In genomic region chr17:38676706-38677504, GRCh38 we compare ENCODE assay signal across 8 cellular contexts. TPM values are rescaled to one million over a fixed set of nuclear protein-coding genes. Genes with fewer than 3 reads are reported as not detected.
DNase-seq lines count a peak whose midpoint lies in the region; ATAC-seq and TF ChIP-seq lines count a peak whose summit lies in the region.

No MANE protein-coding gene starts in this region.

- peak in 1 of 2 donors; percentile 49 for TF ChIP-seq EP300 in tibial nerve (IDR thresholded peaks at IDR 0.05)

- peak; percentile 76 for DNase-seq in activated gamma-delta T cell treated with Interleukin-2 at 50 U/mL for 16 hours
- DNase-seq in activated gamma-delta T cell (lab: John Stamatoyannopoulos, UW), result no peak
- peak; percentile 60 for DNase-seq in NCI-H1105 treated with DMSO at 0.1 percent for 48 hours (lab: John Stamatoyannopoulos, UW)
- DNase-seq in activated naive CD4-positive, alpha-beta T cell treated with anti-CD3 and anti-CD28 coated beads, Interleukin-2, amount 50 U/mL, for 72 hours (ENCODE audit: low spot score in 2 of 2), result peak; percentile 87
- DNase-seq in glutamatergic neuron, result peak; percentile 86
- DNase-seq in pons (ENCODE audit: low spot score), result peak; percentile 86
- DNase-seq in tibial nerve (ENCODE audit: low spot score in 2 of 2), result peak; percentile 83 to 94

- TF ChIP-seq CTCF in glutamatergic neuron (IDR thresholded peaks at IDR 0.05; ENCODE audit: partially characterized antibody, unreplicated experiment) (peak; percentile 87), tibial nerve (IDR thresholded peaks at IDR 0.05) (peak; percentile 94 to 97 (median 96))

- WGBS in tibial nerve, 2 donors, result 9 to 12% methylated on average over 8 to 9 of the region's 9 CpGs

- ATAC-seq in SK-N-SH treated with all-trans-retinoic acid at 6 μM for 48 hours, result peak; percentile 85
- ATAC-seq in activated naive CD4-positive, alpha-beta T cell treated with anti-CD3 and anti-CD28 coated beads, Interleukin-2, amount 50 U/mL, for 72 hours, result peak; percentile 47 to 53

- H3K36me3 ChIP-seq in tibial nerve, result no peaks in the 10 kb centered on the region

- peaks cover 15% of the 10 kb centered on the region for H3K27me3 Mint-ChIP-seq in glutamatergic neuron (ENCODE audit: unreplicated experiment)

- no peaks in the 10 kb centered on the region for H3K9me3 Mint-ChIP-seq in activated naive CD4-positive, alpha-beta T cell treated with anti-CD3 and anti-CD28 coated beads, Interleukin-2, amount 50 U/mL, for 72 hours
- H3K9me3 Mint-ChIP-seq in glutamatergic neuron (ENCODE audit: unreplicated experiment), result peaks cover 6% of the 10 kb centered on the region

- no peak overlapping the region for H3K4me3 ChIP-seq in tibial nerve

- H3K4me1 ChIP-seq in tibial nerve, result peaks cover 0 to 43% (median 21%) of the 10 kb centered on the region in 4 donors

- H3K27me3 ChIP-seq in tibial nerve, result peaks cover 0 to 46% of the 10 kb centered on the region in 2 donors

- H3K27ac ChIP-seq in tibial nerve, result peak overlapping the region in 1 of 4 donors; percentile 64

- H3K4me1 Mint-ChIP-seq in glutamatergic neuron (ENCODE audit: low read depth, unreplicated experiment), result peaks cover 3% of the 10 kb centered on the region

- H3K9me3 ChIP-seq in tibial nerve, result no peaks in the 10 kb centered on the region

- H3K36me3 Mint-ChIP-seq in activated naive CD4-positive, alpha-beta T cell treated with anti-CD3 and anti-CD28 coated beads, Interleukin-2, amount 50 U/mL, for 72 hours, result no peaks in the 10 kb centered on the region
- H3K36me3 Mint-ChIP-seq in glutamatergic neuron (ENCODE audit: unreplicated experiment), result no peaks in the 10 kb centered on the region

- peak overlapping the region; percentile 66 to 84 for H3K27ac Mint-ChIP-seq in activated naive CD4-positive, alpha-beta T cell treated with anti-CD3 and anti-CD28 coated beads, Interleukin-2, amount 50 U/mL, for 72 hours
- no peak overlapping the region for H3K27ac Mint-ChIP-seq in glutamatergic neuron (ENCODE audit: unreplicated experiment)

- no peak overlapping the region for H3K4me3 Mint-ChIP-seq in glutamatergic neuron (ENCODE audit: unreplicated experiment)

- no peak for TF ChIP-seq POLR2A in tibial nerve (IDR thresholded peaks at IDR 0.05)

TF ChIP-seq in SK-N-SH treated with all-trans-retinoic acid at 6 μM for 48 hours, 23 proteins besides CTCF, POLR2A, EP300 and RAD21:
- TF ChIP-seq OSR1 (CRISPR knock-in tag; IDR thresholded peaks at IDR 0.05) (no peak), GLIS3 (CRISPR knock-in tag; IDR thresholded peaks at IDR 0.05) (no peak), RARB (CRISPR knock-in tag; IDR thresholded peaks at IDR 0.05) (no peak), CSRNP3 (CRISPR knock-in tag; IDR thresholded peaks at IDR 0.05) (no peak), SNAI2 (CRISPR knock-in tag; IDR thresholded peaks at IDR 0.05) (no peak), ZNF8 (CRISPR knock-in tag; IDR thresholded peaks at IDR 0.05) (no peak), ESRRG (CRISPR knock-in tag; IDR thresholded peaks at IDR 0.05) (no peak), ZFP30 (CRISPR knock-in tag; IDR thresholded peaks at IDR 0.05) (no peak), TCF4 (CRISPR knock-in tag; IDR thresholded peaks at IDR 0.05; ENCODE audit: borderline replicate concordance) (no peak), PATZ1 (CRISPR knock-in tag; IDR thresholded peaks at IDR 0.05; ENCODE audit: borderline replicate concordance) (no peak), PPARA (CRISPR knock-in tag; IDR thresholded peaks at IDR 0.05; ENCODE audit: borderline replicate concordance) (no peak), CSDC2 (CRISPR knock-in tag; IDR thresholded peaks at IDR 0.05) (no peak), ZC3H10 (CRISPR knock-in tag; IDR thresholded peaks at IDR 0.05) (no peak), ZNF70 (CRISPR knock-in tag; IDR thresholded peaks at IDR 0.05) (no peak), ISL1 (CRISPR knock-in tag; IDR thresholded peaks at IDR 0.05) (no peak), ZNF565 (CRISPR knock-in tag; conservative IDR thresholded peaks at IDR 0.05; ENCODE audit: low read depth) (no peak), ZFP3 (CRISPR knock-in tag; IDR thresholded peaks at IDR 0.05) (no peak), ARNTL (CRISPR knock-in tag; IDR thresholded peaks at IDR 0.05; ENCODE audit: borderline replicate concordance, low read depth) (no peak)
- TF ChIP-seq, protein P1, sequence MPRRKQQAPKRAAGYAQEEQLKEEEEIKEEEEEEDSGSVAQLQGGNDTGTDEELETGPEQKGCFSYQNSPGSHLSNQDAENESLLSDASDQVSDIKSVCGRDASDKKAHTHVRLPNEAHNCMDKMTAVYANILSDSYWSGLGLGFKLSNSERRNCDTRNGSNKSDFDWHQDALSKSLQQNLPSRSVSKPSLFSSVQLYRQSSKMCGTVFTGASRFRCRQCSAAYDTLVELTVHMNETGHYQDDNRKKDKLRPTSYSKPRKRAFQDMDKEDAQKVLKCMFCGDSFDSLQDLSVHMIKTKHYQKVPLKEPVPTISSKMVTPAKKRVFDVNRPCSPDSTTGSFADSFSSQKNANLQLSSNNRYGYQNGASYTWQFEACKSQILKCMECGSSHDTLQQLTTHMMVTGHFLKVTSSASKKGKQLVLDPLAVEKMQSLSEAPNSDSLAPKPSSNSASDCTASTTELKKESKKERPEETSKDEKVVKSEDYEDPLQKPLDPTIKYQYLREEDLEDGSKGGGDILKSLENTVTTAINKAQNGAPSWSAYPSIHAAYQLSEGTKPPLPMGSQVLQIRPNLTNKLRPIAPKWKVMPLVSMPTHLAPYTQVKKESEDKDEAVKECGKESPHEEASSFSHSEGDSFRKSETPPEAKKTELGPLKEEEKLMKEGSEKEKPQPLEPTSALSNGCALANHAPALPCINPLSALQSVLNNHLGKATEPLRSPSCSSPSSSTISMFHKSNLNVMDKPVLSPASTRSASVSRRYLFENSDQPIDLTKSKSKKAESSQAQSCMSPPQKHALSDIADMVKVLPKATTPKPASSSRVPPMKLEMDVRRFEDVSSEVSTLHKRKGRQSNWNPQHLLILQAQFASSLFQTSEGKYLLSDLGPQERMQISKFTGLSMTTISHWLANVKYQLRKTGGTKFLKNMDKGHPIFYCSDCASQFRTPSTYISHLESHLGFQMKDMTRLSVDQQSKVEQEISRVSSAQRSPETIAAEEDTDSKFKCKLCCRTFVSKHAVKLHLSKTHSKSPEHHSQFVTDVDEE (CRISPR knock-in tag; IDR thresholded peaks at IDR 0.05), result no peak
- TF ChIP-seq, protein P2, sequence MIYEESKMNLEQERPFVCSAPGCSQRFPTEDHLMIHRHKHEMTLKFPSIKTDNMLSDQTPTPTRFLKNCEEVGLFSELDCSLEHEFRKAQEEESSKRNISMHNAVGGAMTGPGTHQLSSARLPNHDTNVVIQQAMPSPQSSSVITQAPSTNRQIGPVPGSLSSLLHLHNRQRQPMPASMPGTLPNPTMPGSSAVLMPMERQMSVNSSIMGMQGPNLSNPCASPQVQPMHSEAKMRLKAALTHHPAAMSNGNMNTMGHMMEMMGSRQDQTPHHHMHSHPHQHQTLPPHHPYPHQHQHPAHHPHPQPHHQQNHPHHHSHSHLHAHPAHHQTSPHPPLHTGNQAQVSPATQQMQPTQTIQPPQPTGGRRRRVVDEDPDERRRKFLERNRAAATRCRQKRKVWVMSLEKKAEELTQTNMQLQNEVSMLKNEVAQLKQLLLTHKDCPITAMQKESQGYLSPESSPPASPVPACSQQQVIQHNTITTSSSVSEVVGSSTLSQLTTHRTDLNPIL (CRISPR knock-in tag; IDR thresholded peaks at IDR 0.05; ENCODE audit: low read depth), result no peak

RNA-seq across cellular contexts. Expression of gene EPOP, which starts 2.1 kb away (rescaled TPM):
- total RNA-seq in activated naive CD4-positive, alpha-beta T cell treated with anti-CD3 and anti-CD28 coated beads, Interleukin-2, amount 50 U/mL, for 72 hours, result 10 to 100 TPM; 27.5 to 31.3 TPM
- 2.0 TPM for total RNA-seq in glutamatergic neuron (ENCODE audit: unreplicated experiment)
- total RNA-seq in tibial nerve, result 1 to 10 TPM; 1.3 to 5.7 (median 4.6) TPM

RNA-seq across cellular contexts. Expression of gene MLLT6, which starts 28.2 kb away (rescaled TPM):
- total RNA-seq in activated naive CD4-positive, alpha-beta T cell treated with anti-CD3 and anti-CD28 coated beads, Interleukin-2, amount 50 U/mL, for 72 hours, result 100 to 1,000 TPM; 204 to 288 TPM
- total RNA-seq in glutamatergic neuron (ENCODE audit: unreplicated experiment) (59.8 TPM), tibial nerve (100 to 1,000 TPM in 2 of 4 donors, 10 to 100 TPM in 2; 83.9 to 185 (median 116) TPM)

RNA-seq across cellular contexts. Expression of gene CISD3, which starts 53.2 kb away (rescaled TPM):
- 10 to 100 TPM; 32.7 to 40.7 TPM for total RNA-seq in activated naive CD4-positive, alpha-beta T cell treated with anti-CD3 and anti-CD28 coated beads, Interleukin-2, amount 50 U/mL, for 72 hours
- total RNA-seq in glutamatergic neuron (ENCODE audit: unreplicated experiment) (3.2 TPM), tibial nerve (10 to 100 TPM; 10.2 to 19.2 (median 16.5) TPM)
